ENCODE assay signal across 34 cellular contexts in genomic region chr7:34080513-34080912, GRCh38.
DNase-seq lines count a peak whose midpoint lies in the region; ATAC-seq and TF ChIP-seq lines count a peak whose summit lies in the region.
"Had no signal": no experiment of that assay in that cellular context is flagged by ENCODE, and none has a peak within 500 bp of the region (broad histone marks: within the 10 kb centered on the region; RNA-seq: fewer than 3 reads in every experiment).

No MANE protein-coding gene starts in this region.

- no peaks in the 10 kb centered on the region for H4K20me1 ChIP-seq in SK-N-SH (ENCODE audit: insufficient read depth)

- no peak overlapping the region for H2AFZ ChIP-seq in SK-N-SH (ENCODE audit: low read depth)

- H3K4me1 ChIP-seq in cardiac muscle cell (ENCODE audit: low read depth) (peaks cover 7% of the 10 kb centered on the region), SK-N-SH (ENCODE audit: control insufficient read depth in 1 of 2, insufficient read depth in 2 of 2, low read depth in 1 of 2, low read length in 1 of 2) (peaks cover 0 to 36% of the 10 kb centered on the region in 2 experiments; a peak in 2 of 4 replicates), colonic mucosa (no peaks in the 10 kb centered on the region)
- H3K4me1 ChIP-seq: left ventricle myocardium inferior, prostate gland, stomach, thyroid gland, uterus had no signal

- TF ChIP-seq CTCF in cardiac muscle cell (IDR thresholded peaks at IDR 0.05; ENCODE audit: low read depth, low read length) (no peak), SK-N-SH (IDR thresholded peaks at IDR 0.05) (no peak), colonic mucosa (IDR thresholded peaks at IDR 0.05) (no peak)

- H3K27ac ChIP-seq in cardiac muscle cell: peak overlapping the region; percentile 75
- peak overlapping the region in 1 of 2 experiments; percentile 77; a peak in 2 of 4 replicates for H3K27ac ChIP-seq in SK-N-SH (ENCODE audit: low read depth in 2 of 2, low read length in 1 of 2)
- H3K27ac ChIP-seq in colonic mucosa: no peak overlapping the region
- H3K27ac ChIP-seq: esophagus muscularis mucosa, left ventricle myocardium inferior, neutrophil, prostate gland, stomach, thyroid gland, uterus had no signal

- H3K4me3 ChIP-seq in cardiac muscle cell (no peak overlapping the region), SK-N-SH (ENCODE audit: low read depth in 2 of 2, low read length in 1 of 2) (no peak overlapping the region), colonic mucosa (no peak overlapping the region)
- H3K4me3 ChIP-seq: esophagus muscularis mucosa, left ventricle myocardium inferior, prostate gland, stomach, thyroid gland, uterus had no signal

- DNase-seq in cardiac muscle cell (ENCODE audit: low read depth in 1 of 2, low spot score in 1 of 2) (no peak), Right ventricle myocardium superior (no peak), SK-N-SH (no peak), fibroblast of peridontal ligament (ENCODE audit: extremely low read depth) (peak; percentile 28), renal cortical epithelial cell (ENCODE audit: low read depth) (peak; percentile 14), colonic mucosa (no peak), NCI-H1694 treated with DMSO at 0.1 percent for 48 hours (lab: John Stamatoyannopoulos, UW) (no peak)
- DNase-seq in activated naive CD4-positive, alpha-beta T cell treated with anti-CD3 and anti-CD28 coated beads, Interleukin-2, amount 50 U/mL, for 72 hours (ENCODE audit: low spot score in 2 of 2): no peak
- DNase-seq: 8988T; activated B cell treated with CpG ODN at 0.5 μM for 24 hours; activated CD4-positive, alpha-beta T cell treated with anti-CD3 and anti-CD28 coated beads, Interleukin-2, amount 10 ng/mL, durations not matched to agents 7 days and 5 days; activated gamma-delta T cell; activated naive CD8-positive, alpha-beta T cell treated with anti-CD3 and anti-CD28 coated beads, Interleukin-2, amount 10 ng/mL, durations not matched to agents 7 days and 5 days; activated T-cell treated with anti-CD3 and anti-CD28 coated beads, Interleukin-2, amount 50 U/mL, for 1 hour; aorta; CD8-positive, alpha-beta memory T cell; central memory CD4-positive, alpha-beta T cell; endodermal cell; H9; left ventricle myocardium inferior; naive B cell; NCI-H1417; NCI-H2081; NCI-H345; SHP77; stimulated activated CD4-positive, alpha-beta T cell treated with anti-CD3 and anti-CD28 coated beads, Interleukin-4, amount 100 ng/mL, for 1 hour; stomach; thyroid gland; uterus had no signal

- no peak for ATAC-seq in Right ventricle myocardium superior (ENCODE audit: poor library complexity)
- no peak for ATAC-seq in activated naive CD4-positive, alpha-beta T cell treated with anti-CD3 and anti-CD28 coated beads, Interleukin-2, amount 50 U/mL, for 72 hours

- no peak overlapping the region for H3K27ac Mint-ChIP-seq in activated naive CD4-positive, alpha-beta T cell treated with anti-CD3 and anti-CD28 coated beads, Interleukin-2, amount 50 U/mL, for 72 hours
- H3K27ac Mint-ChIP-seq: activated B cell treated with CpG ODN at 0.5 μM for 24 hours; activated CD4-positive, alpha-beta T cell treated with anti-CD3 and anti-CD28 coated beads, Interleukin-2, amount 10 ng/mL, durations not matched to agents 7 days and 5 days; activated naive CD8-positive, alpha-beta T cell treated with anti-CD3 and anti-CD28 coated beads, Interleukin-2, amount 10 ng/mL, durations not matched to agents 7 days and 5 days; B cell; CD8-positive, alpha-beta memory T cell; dendritic cell treated with granulocyte-macrophage colony-stimulating factor and Interleukin-4, amounts not matched to agents 40 ng/mL and 50 ng/mL, for 4 days; endodermal cell; H9; naive B cell had no signal

- H3K9ac ChIP-seq in SK-N-SH: no peak overlapping the region
- H3K9ac ChIP-seq in colonic mucosa (ENCODE audit: low read depth in 2 of 2, low read length in 2 of 2): no peak overlapping the region

- TF ChIP-seq RAD21 in SK-N-SH (IDR thresholded peaks at IDR 0.05; ENCODE audit: low read length): no peak

- 14% methylated on average over 5 of the region's 5 CpGs for WGBS in SK-N-SH (ENCODE audit: low lambda C conversion rate)

- CTCF ChIA-PET in SK-N-SH (lab: Yijun Ruan, JAX): interaction anchor here (2.1 kb wide), 1 partner anchor 11 kb away, joined by 7 read pairs; no protein-coding TSS in a partner anchor

- TF ChIP-seq EP300 in SK-N-SH (IDR thresholded peaks at IDR 0.05; ENCODE audit: borderline replicate concordance in 1 of 2, low read depth in 1 of 2, low read length in 1 of 2): peak in 1 of 2 experiments; percentile 96; a peak in 2 of 4 replicates

- H3K9me3 Mint-ChIP-seq in activated naive CD4-positive, alpha-beta T cell treated with anti-CD3 and anti-CD28 coated beads, Interleukin-2, amount 50 U/mL, for 72 hours: peaks cover 0 to 6% of the 10 kb centered on the region in 2 donors
- H3K9me3 Mint-ChIP-seq: activated B cell treated with CpG ODN at 0.5 μM for 24 hours; activated CD4-positive, alpha-beta T cell treated with anti-CD3 and anti-CD28 coated beads, Interleukin-2, amount 10 ng/mL, durations not matched to agents 7 days and 5 days; endodermal cell; H9 had no signal

- no peaks in the 10 kb centered on the region for H3K79me2 ChIP-seq in SK-N-SH (ENCODE audit: insufficient read depth)

- peaks cover 28% of the 10 kb centered on the region for H3F3A ChIP-seq in SK-N-SH (replicated peaks; ENCODE audit: insufficient read depth)

- H3K4me2 ChIP-seq in SK-N-SH: peak overlapping the region; percentile 48

- H3K9me3 ChIP-seq in cardiac muscle cell (ENCODE audit: low read depth) (no peaks in the 10 kb centered on the region), SK-N-SH (no peaks in the 10 kb centered on the region), colonic mucosa (no peaks in the 10 kb centered on the region)
- H3K9me3 ChIP-seq: esophagus muscularis mucosa, left ventricle myocardium inferior, neutrophil, prostate gland, stomach, thyroid gland, uterus had no signal

- H3K36me3 ChIP-seq in cardiac muscle cell (peaks cover 51% of the 10 kb centered on the region), SK-N-SH (replicated peaks in 1 of 2; ENCODE audit: control insufficient read depth in 1 of 2, insufficient read depth in 2 of 2, low read length in 1 of 2) (no peaks in the 10 kb centered on the region), colonic mucosa (no peaks in the 10 kb centered on the region)
- H3K36me3 ChIP-seq: esophagus muscularis mucosa, left ventricle myocardium inferior, neutrophil, prostate gland, thyroid gland, uterus had no signal

- H3K27me3 ChIP-seq in cardiac muscle cell: no peaks in the 10 kb centered on the region
- no peaks in the 10 kb centered on the region for H3K27me3 ChIP-seq in SK-N-SH (ENCODE audit: insufficient read depth)
- H3K27me3 ChIP-seq in colonic mucosa: no peaks in the 10 kb centered on the region
- H3K27me3 ChIP-seq: esophagus muscularis mucosa, neutrophil, stomach, thyroid gland, uterus had no signal

- POLR2A ChIA-PET in SK-N-SH (lab: Yijun Ruan, JAX): no interaction called here

- H3K36me3 Mint-ChIP-seq in activated naive CD4-positive, alpha-beta T cell treated with anti-CD3 and anti-CD28 coated beads, Interleukin-2, amount 50 U/mL, for 72 hours: no peaks in the 10 kb centered on the region
- H3K36me3 Mint-ChIP-seq: activated naive CD8-positive, alpha-beta T cell treated with anti-CD3 and anti-CD28 coated beads, Interleukin-2, amount 10 ng/mL, durations not matched to agents 7 days and 5 days; CD8-positive, alpha-beta memory T cell; naive B cell had no signal

- intact Hi-C loops in Right ventricle myocardium superior (cut with DNase I): no loop called here
- intact Hi-C loops in colonic mucosa (cut with DNase I): no loop called here

- no peaks in the 10 kb centered on the region for H3K9me2 ChIP-seq in SK-N-SH

TF ChIP-seq in SK-N-SH, 30 proteins besides CTCF, POLR2A, EP300 and RAD21 (continues in another document):
- TF ChIP-seq TCF12 (IDR thresholded peaks at IDR 0.05) (peak; percentile 99), ZBTB33 (IDR thresholded peaks at IDR 0.05; ENCODE audit: borderline replicate concordance, low read depth) (no peak), ELF1 (IDR thresholded peaks at IDR 0.05) (no peak), FOXJ3 (CRISPR knock-in tag; IDR thresholded peaks at IDR 0.05) (no peak), POLR2AphosphoS5 (IDR thresholded peaks at IDR 0.05; ENCODE audit: low read depth, low read length) (peak; percentile 68; the same call in 1 of the 2 replicates), NFIC (IDR thresholded peaks at IDR 0.05; ENCODE audit: borderline replicate concordance) (peak; percentile 89), RCOR1 (IDR thresholded peaks at IDR 0.05; ENCODE audit: low read length) (no peak), JUND (IDR thresholded peaks at IDR 0.05) (peak; percentile 92), MAX (IDR thresholded peaks at IDR 0.05; ENCODE audit: low read depth) (peak; percentile 72), MXI1 (IDR thresholded peaks at IDR 0.05; ENCODE audit: low read depth, low read length) (no peak), TAF1 (IDR thresholded peaks at IDR 0.05; ENCODE audit: borderline replicate concordance, low read depth, low read length) (no peak), YY1 (IDR thresholded peaks at IDR 0.05; ENCODE audit: low read depth) (peak; percentile 64; the same call in 1 of the 2 replicates), CHD2 (IDR thresholded peaks at IDR 0.05; ENCODE audit: low read length, partially characterized antibody) (no peak), MEF2A (IDR thresholded peaks at IDR 0.05; ENCODE audit: borderline replicate concordance, low read depth) (peak; percentile 69; the same call in 1 of the 2 replicates), GATA2 (CRISPR knock-in tag; IDR thresholded peaks at IDR 0.05) (no peak)

Comparison
In these comparisons a context has a peak if more than half of its experiments do, and no peak if none do; other contexts are left out.
1. DNase-seq: peak in fibroblast of peridontal ligament (single experiment) and renal cortical epithelial cell (single experiment); none in cardiac muscle cell (0 of 2), Right ventricle myocardium superior (single experiment), SK-N-SH (single experiment), colonic mucosa (single experiment), NCI-H1694 treated with DMSO at 0.1 percent for 48 hours (single experiment) and activated naive CD4-positive, alpha-beta T cell treated with anti-CD3 and anti-CD28 coated beads, Interleukin-2, amount 50 U/mL, for 72 hours (0 of 2).